Comparison of ENCODE assay signal across 13 cellular contexts in genomic region chr10:24762161-24762924, GRCh38. TPM values are rescaled to one million over a fixed set of nuclear protein-coding genes. Genes with fewer than 3 reads are reported as not detected.
DNase-seq lines count a peak whose midpoint lies in the region; TF ChIP-seq lines count a peak whose summit lies in the region.
"Had no signal": no experiment of that assay in that cellular context is flagged by ENCODE, and none has a peak within 500 bp of the region (broad histone marks: within the 10 kb centered on the region; RNA-seq: fewer than 3 reads in every experiment).

No MANE protein-coding gene starts in this region.

- H3K36me3 Mint-ChIP-seq in Caco-2 (ENCODE audit: insufficient read depth, unreplicated experiment) (no peaks in the 10 kb centered on the region), chondrocyte (ENCODE audit: low read depth) (no peaks in the 10 kb centered on the region), mesothelial cell of epicardium (peaks cover 14% of the 10 kb centered on the region)
- H3K36me3 Mint-ChIP-seq: neural progenitor cell had no signal

- BruUV-seq in Caco-2 (replicated peaks; lab: Mats Ljungman, UMichigan), result no TSS peak

- H3K4me3 Mint-ChIP-seq in Caco-2 (ENCODE audit: unreplicated experiment) (peak overlapping the region; percentile 19), chondrocyte (ENCODE audit: unreplicated experiment) (no peak overlapping the region), mesothelial cell of epicardium (no peak overlapping the region)
- H3K4me3 Mint-ChIP-seq: neural progenitor cell had no signal

- no peak for DNase-seq in Caco-2
- DNase-seq in LHCN-M2 (ENCODE audit: low read depth), result peak; percentile 18
- DNase-seq in chondrocyte (ENCODE audit: low spot score), result no peak
- no peak for DNase-seq in mesothelial cell of epicardium (ENCODE audit: low spot score in 2 of 2, unreplicated experiment in 2 of 2)
- no peak for DNase-seq in GOT3 (lab: John Stamatoyannopoulos, UW)
- no peak for DNase-seq in stimulated activated CD4-positive, alpha-beta T cell treated with anti-CD3 and anti-CD28 coated beads, Interleukin-2, amount 100 ng/mL, for 24 hours
- no peak for DNase-seq in SJCRH30
- no peak for DNase-seq in head of caudate nucleus
- DNase-seq: central memory CD4-positive, alpha-beta T cell; stimulated activated CD4-positive, alpha-beta T cell treated with anti-CD3 and anti-CD28 coated beads, Interleukin-4, amount 100 ng/mL, for 1 hour; stimulated activated naive CD4-positive, alpha-beta T cell had no signal

- POLR2A ChIA-PET in Caco-2 (lab: Charles Lee), result interaction anchor here (1.1 kb wide), 1 partner anchor 38 kb away, joined by 6 read pairs; no protein-coding TSS in a partner anchor

- CTCF ChIA-PET in Caco-2 (lab: Charles Lee), result interaction anchor here (1.0 kb wide), 1 partner anchor 166 kb away, joined by 5 read pairs; no protein-coding TSS in a partner anchor

- H3K9me3 ChIP-seq in Caco-2 (peaks cover 21% of the 10 kb centered on the region), SJCRH30 (replicated peaks) (no peaks in the 10 kb centered on the region)

- no peak overlapping the region; the same call in 1 of the 2 replicates for H3K27ac ChIP-seq in SJCRH30
- H3K27ac ChIP-seq: HL-60, neural progenitor cell had no signal

- H3K9me3 Mint-ChIP-seq in Caco-2 (ENCODE audit: unreplicated experiment) (peaks cover 21% of the 10 kb centered on the region), chondrocyte (ENCODE audit: low read depth) (peaks cover 6% of the 10 kb centered on the region), mesothelial cell of epicardium (peaks cover 18% of the 10 kb centered on the region)

- H3K4me1 Mint-ChIP-seq in Caco-2 (ENCODE audit: low read depth, unreplicated experiment) (peaks cover 18% of the 10 kb centered on the region), chondrocyte (ENCODE audit: low read depth) (peaks cover 22% of the 10 kb centered on the region), mesothelial cell of epicardium (peaks cover 14% of the 10 kb centered on the region)

- intact Hi-C loops in Caco-2 (cut with micrococcal nuclease; ENCODE audit: unreplicated experiment) (loop anchor here (2.0 kb wide), 2 partner anchors 14 to 38 kb away; no protein-coding TSS in a partner anchor), head of caudate nucleus (cut with DNase I) (no loop called here)

- H3K27me3 Mint-ChIP-seq in Caco-2 (ENCODE audit: insufficient read depth, unreplicated experiment) (no peaks in the 10 kb centered on the region), chondrocyte (ENCODE audit: low read depth) (no peaks in the 10 kb centered on the region), mesothelial cell of epicardium (ENCODE audit: low read depth) (no peaks in the 10 kb centered on the region)

- H3K27me3 ChIP-seq in Caco-2 (replicated peaks; ENCODE audit: control insufficient read depth, insufficient read depth, low read length) (no peaks in the 10 kb centered on the region), SJCRH30 (no peaks in the 10 kb centered on the region)
- H3K27me3 ChIP-seq: neural progenitor cell had no signal

- H3K36me3 ChIP-seq in Caco-2 (ENCODE audit: control insufficient read depth, insufficient read depth, low read length), result no peaks in the 10 kb centered on the region
- H3K36me3 ChIP-seq in SJCRH30, result no peaks in the 10 kb centered on the region
- H3K36me3 ChIP-seq: neural progenitor cell had no signal

- H3K27ac Mint-ChIP-seq in Caco-2 (ENCODE audit: unreplicated experiment), result peak overlapping the region; percentile 43
- peak overlapping the region; percentile 10 for H3K27ac Mint-ChIP-seq in chondrocyte (ENCODE audit: unreplicated experiment)
- H3K27ac Mint-ChIP-seq in mesothelial cell of epicardium, result peak overlapping the region; percentile 78

- no peak overlapping the region for H3K4me3 ChIP-seq in Caco-2 (ENCODE audit: low read depth, low read length)
- H3K4me3 ChIP-seq in SJCRH30, result no peak overlapping the region
- H3K4me3 ChIP-seq: neural progenitor cell had no signal

- peaks cover 27% of the 10 kb centered on the region for H3K4me1 ChIP-seq in Caco-2
- peaks cover 11% of the 10 kb centered on the region; the same call in 1 of the 2 replicates for H3K4me1 ChIP-seq in SJCRH30
- H3K4me1 ChIP-seq: neural progenitor cell had no signal

- TF ChIP-seq CTCF in Caco-2 (IDR thresholded peaks at IDR 0.05; ENCODE audit: insufficient read depth in 1 of 2, low read depth in 1 of 2, low read length in 1 of 2, severe bottlenecking in 1 of 2, unreplicated experiment in 1 of 2) (no peak), chondrocyte (IDR thresholded peaks at IDR 0.05) (no peak), mesothelial cell of epicardium (IDR thresholded peaks at IDR 0.05; ENCODE audit: unreplicated experiment) (no peak)

RNA-seq across cellular contexts. Expression of gene ARHGAP21, which starts 38.7 kb away (rescaled TPM):
- total RNA-seq in Caco-2 (2022), result 99.1 and 103 TPM in 2 replicates
- total RNA-seq in LHCN-M2 (2014; rRNA removed), result 63.9 and 65.7 TPM in 2 replicates
- polyA plus RNA-seq in LHCN-M2 (2012), result 20.0 TPM
- total RNA-seq in chondrocyte, result 97.7 to 162 TPM (median 108 TPM) in 3 replicates
- 117 to 119 TPM (median 119 TPM) in 3 replicates for total RNA-seq in mesothelial cell of epicardium
- total RNA-seq in SJCRH30 (2014; rRNA removed; shearing (Covaris generic)), result 38.0 and 48.7 TPM in 2 replicates

Comparison
In these comparisons a context has a peak if more than half of its experiments do, and no peak if none do; other contexts are left out.
1. H3K27ac Mint-ChIP-seq: peak in every context shown above with its lines; median percentile 78 in mesothelial cell of epicardium; 43 in Caco-2; 10 in chondrocyte.